13 cellular contexts compared by ENCODE assay signal in the genomic region with DNA sequence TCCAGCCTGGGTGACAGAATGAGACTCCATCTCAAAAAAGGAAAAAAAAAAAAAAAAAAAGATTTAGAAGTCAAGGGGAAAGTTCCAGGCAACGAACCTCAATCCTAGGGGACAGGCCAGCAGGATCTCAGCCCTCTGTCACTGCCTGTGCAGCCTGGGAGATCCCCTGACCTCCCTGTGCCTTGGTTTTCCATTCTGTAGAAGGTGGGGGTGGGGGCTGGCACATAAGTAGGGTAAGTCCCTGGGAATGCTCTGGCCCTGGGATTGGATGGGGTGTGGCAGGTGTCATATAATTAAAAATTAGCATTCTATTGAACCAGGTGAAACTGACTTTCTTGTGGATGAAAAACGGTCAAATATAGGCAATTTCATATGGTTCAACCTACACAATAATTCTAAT.
DNase-seq lines count a peak whose midpoint lies in the region; ATAC-seq and TF ChIP-seq lines count a peak whose summit lies in the region.
"Had no signal": no experiment of that assay in that cellular context is flagged by ENCODE, and none has a peak within 500 bp of the region (broad histone marks: within the 10 kb centered on the region; RNA-seq: fewer than 3 reads in every experiment).

No MANE protein-coding gene starts in this region.

- DNase-seq in activated CD4-positive, alpha-beta T cell treated with anti-CD3 and anti-CD28 coated beads, Interleukin-2, amount 10 ng/mL, durations not matched to agents 24 days and 14 days, result no peak
- no peak for DNase-seq in activated CD4-positive, alpha-beta T cell treated with anti-CD3 and anti-CD28 coated beads for 48 hours
- peak; percentile 27 for DNase-seq in H7
- no peak for DNase-seq in neural crest cell (ENCODE audit: low read depth, low spot score)
- DNase-seq in stimulated activated naive CD4-positive, alpha-beta T cell treated with Interleukin-2 at 50 U/mL for 16 hours (lab: John Stamatoyannopoulos, UW), result no peak
- DNase-seq in progenitor cell of endocrine pancreas (ENCODE audit: low spot score, unreplicated experiment), result no peak
- DNase-seq in dedifferentiated amniotic fluid mesenchymal stem cell (ENCODE audit: extremely low spot score), result no peak
- DNase-seq: Calu3, left cardiac atrium, NCI-H1048, SIG-M5 had no signal

- peak overlapping the region; percentile 57 for H3K27ac Mint-ChIP-seq in activated CD4-positive, alpha-beta T cell treated with anti-CD3 and anti-CD28 coated beads, Interleukin-2, amount 10 ng/mL, durations not matched to agents 24 days and 14 days
- no peak overlapping the region for H3K27ac Mint-ChIP-seq in activated T-helper 17 cell treated with anti-CD3 and anti-CD28 coated beads, Interleukin-2, amount 50 U/mL, for 72 hours
- no peak overlapping the region for H3K27ac Mint-ChIP-seq in neural crest cell (ENCODE audit: unreplicated experiment)
- no peak overlapping the region for H3K27ac Mint-ChIP-seq in progenitor cell of endocrine pancreas

- H3K4me3 ChIP-seq in H7 (ENCODE audit: insufficient read depth, low read depth, low read length), result no peak overlapping the region
- H3K4me3 ChIP-seq: hepatocyte had no signal

- TF ChIP-seq CTCF in neural crest cell (conservative IDR thresholded peaks at IDR 0.05), result no peak
- no peak for TF ChIP-seq CTCF in progenitor cell of endocrine pancreas (IDR thresholded peaks at IDR 0.05; ENCODE audit: unreplicated experiment)

- peaks cover 7% of the 10 kb centered on the region for H3K27me3 Mint-ChIP-seq in activated CD4-positive, alpha-beta T cell treated with anti-CD3 and anti-CD28 coated beads, Interleukin-2, amount 10 ng/mL, durations not matched to agents 24 days and 14 days
- H3K27me3 Mint-ChIP-seq in activated T-helper 17 cell treated with anti-CD3 and anti-CD28 coated beads, Interleukin-2, amount 50 U/mL, for 72 hours, result no peaks in the 10 kb centered on the region
- H3K27me3 Mint-ChIP-seq in neural crest cell (ENCODE audit: low read depth) (peaks cover 27% of the 10 kb centered on the region), progenitor cell of endocrine pancreas (peaks cover 45% of the 10 kb centered on the region)

- H3K9me3 Mint-ChIP-seq in activated CD4-positive, alpha-beta T cell treated with anti-CD3 and anti-CD28 coated beads, Interleukin-2, amount 10 ng/mL, durations not matched to agents 24 days and 14 days, result no peaks in the 10 kb centered on the region
- no peaks in the 10 kb centered on the region for H3K9me3 Mint-ChIP-seq in activated T-helper 17 cell treated with anti-CD3 and anti-CD28 coated beads, Interleukin-2, amount 50 U/mL, for 72 hours
- H3K9me3 Mint-ChIP-seq in neural crest cell, result no peaks in the 10 kb centered on the region
- no peaks in the 10 kb centered on the region for H3K9me3 Mint-ChIP-seq in progenitor cell of endocrine pancreas (ENCODE audit: low read depth)

- H3K36me3 Mint-ChIP-seq in activated CD4-positive, alpha-beta T cell treated with anti-CD3 and anti-CD28 coated beads, Interleukin-2, amount 10 ng/mL, durations not matched to agents 24 days and 14 days (ENCODE audit: low read depth), result no peaks in the 10 kb centered on the region
- H3K36me3 Mint-ChIP-seq in activated T-helper 17 cell treated with anti-CD3 and anti-CD28 coated beads, Interleukin-2, amount 50 U/mL, for 72 hours (ENCODE audit: low read depth), result no peaks in the 10 kb centered on the region
- no peaks in the 10 kb centered on the region for H3K36me3 Mint-ChIP-seq in neural crest cell (ENCODE audit: low read depth)
- H3K36me3 Mint-ChIP-seq in progenitor cell of endocrine pancreas (ENCODE audit: insufficient read depth), result no peaks in the 10 kb centered on the region

- intact Hi-C loops in activated CD4-positive, alpha-beta T cell treated with anti-CD3 and anti-CD28 coated beads, Interleukin-2, amount 10 ng/mL, durations not matched to agents 24 days and 14 days (cut with micrococcal nuclease), result no loop called here

- no peaks in the 10 kb centered on the region for H3K36me3 ChIP-seq in H7 (replicated peaks; ENCODE audit: control insufficient read depth, insufficient read depth, low read length)

- peaks cover 28% of the 10 kb centered on the region for H3K4me1 Mint-ChIP-seq in activated CD4-positive, alpha-beta T cell treated with anti-CD3 and anti-CD28 coated beads, Interleukin-2, amount 10 ng/mL, durations not matched to agents 24 days and 14 days
- H3K4me1 Mint-ChIP-seq in activated T-helper 17 cell treated with anti-CD3 and anti-CD28 coated beads, Interleukin-2, amount 50 U/mL, for 72 hours, result peaks cover 11% of the 10 kb centered on the region
- H3K4me1 Mint-ChIP-seq in neural crest cell (peaks cover 33% of the 10 kb centered on the region), progenitor cell of endocrine pancreas (ENCODE audit: low read depth) (peaks cover 6% of the 10 kb centered on the region)

- no peak for ATAC-seq in activated T-helper 17 cell treated with anti-CD3 and anti-CD28 coated beads, Interleukin-2, amount 50 U/mL, for 72 hours (replicated peaks)

- H3K27me3 ChIP-seq in H7 (ENCODE audit: control insufficient read depth, insufficient read depth, low read length), result peaks cover 11% of the 10 kb centered on the region

- peak overlapping the region; percentile 36 for H3K4me3 Mint-ChIP-seq in activated CD4-positive, alpha-beta T cell treated with anti-CD3 and anti-CD28 coated beads, Interleukin-2, amount 10 ng/mL, durations not matched to agents 24 days and 14 days
- H3K4me3 Mint-ChIP-seq in activated T-helper 17 cell treated with anti-CD3 and anti-CD28 coated beads, Interleukin-2, amount 50 U/mL, for 72 hours, result peak overlapping the region; percentile 31
- peak overlapping the region; percentile 31 for H3K4me3 Mint-ChIP-seq in neural crest cell
- no peak overlapping the region for H3K4me3 Mint-ChIP-seq in progenitor cell of endocrine pancreas (ENCODE audit: low read depth)
